In the genomic region with DNA sequence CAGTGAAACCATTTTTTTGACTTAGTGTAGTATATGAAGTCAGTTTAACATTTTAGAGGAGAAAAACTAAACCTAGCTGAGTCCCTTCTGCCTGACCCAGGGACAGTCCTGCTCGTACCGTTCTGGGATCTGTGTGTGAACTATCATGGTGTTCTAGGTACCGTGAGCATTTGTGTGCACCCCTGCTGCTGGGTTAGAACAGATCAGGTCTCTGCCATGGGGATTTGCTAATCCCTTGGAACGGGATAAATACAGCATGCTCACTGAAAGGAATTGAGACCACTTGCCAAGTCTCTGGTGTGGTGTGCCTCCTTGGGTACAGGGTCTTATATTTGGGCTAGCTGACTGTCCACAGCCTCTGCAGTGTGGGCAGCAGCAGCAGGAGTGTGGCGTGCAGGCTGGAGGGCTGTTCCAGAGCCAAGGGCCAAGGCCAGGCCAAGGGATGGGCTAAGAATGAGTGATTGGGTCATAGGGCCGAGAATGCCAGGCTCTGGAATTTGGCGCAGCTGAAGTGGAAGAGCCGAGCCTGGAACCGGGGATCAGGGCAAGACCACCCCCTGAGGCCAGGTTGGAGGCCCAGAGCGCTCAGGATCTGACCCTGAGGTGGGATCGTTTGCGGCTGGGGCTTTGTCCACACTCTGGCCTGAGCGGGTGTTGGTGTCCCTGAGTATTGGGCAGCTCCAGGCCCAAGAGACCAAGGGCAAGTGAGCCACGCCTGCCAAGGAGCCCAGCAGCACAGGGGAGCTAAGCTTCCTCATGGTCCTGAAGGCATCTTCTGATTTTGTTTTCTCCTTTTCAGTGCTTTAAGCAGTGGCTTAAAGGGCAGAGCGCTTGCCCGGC, we compare ENCODE assay signal across 28 cellular contexts.
"Had no signal": no experiment of that assay in that cellular context is flagged by ENCODE, and none has a peak within 500 bp of the region (broad histone marks: within the 10 kb centered on the region; RNA-seq: fewer than 3 reads in every experiment).

No MANE protein-coding gene starts in this region.

- H3K27me3 ChIP-seq: heart right ventricle, neural progenitor cell, ovary, tibial artery had no signal

- H3K9ac ChIP-seq: neural progenitor cell had no signal

- FAIRE-seq: TTC549 had no signal

- H2AFZ ChIP-seq: neural progenitor cell had no signal

- H3K4me1 Mint-ChIP-seq: activated T-helper 17 cell treated with anti-CD3 and anti-CD28 coated beads, Interleukin-2, amount 50 U/mL, for 72 hours; naive B cell had no signal

- H3K4me3 ChIP-seq: heart right ventricle, mucosa of descending colon, neural progenitor cell, ovary, tibial artery had no signal

- ATAC-seq: activated T-helper 17 cell treated with anti-CD3 and anti-CD28 coated beads, Interleukin-2, amount 50 U/mL, for 72 hours; mucosa of descending colon; sciatic nerve had no signal

- DNase-seq: activated CD4-positive, alpha-beta T cell treated with anti-CD3 and anti-CD28 coated beads for 1 hour; activated CD4-positive, alpha-beta T cell treated with anti-CD3 and anti-CD28 coated beads, Interleukin-2, amount 50 U/mL, for 1 hour; activated CD8-positive, alpha-beta memory T cell treated with anti-CD3 and anti-CD28 coated beads for 24 hours; activated CD8-positive, alpha-beta memory T cell treated with anti-CD3 and anti-CD28 coated beads, Interleukin-2, amount 50 U/mL, for 4 hours; activated naive CD4-positive, alpha-beta T cell; activated T-cell treated with anti-CD3 and anti-CD28 coated beads, Interleukin-2, amount 50 U/mL, for 24 hours; amniotic stem cell; cerebellar nuclear complex; cortex of kidney; endodermal cell; heart right ventricle; islet precursor cell; left cardiac atrium; mesendoderm; mucosa of descending colon; naive B cell; ovary; stimulated activated CD4-positive, alpha-beta T cell treated with anti-CD3 and anti-CD28 coated beads, Interleukin-2, amount 100 ng/mL, for 48 hours; stimulated activated CD8-positive, alpha-beta memory T cell treated with anti-CD3 and anti-CD28 coated beads, Interleukin-4, amount 100 ng/mL, for 48 hours; stimulated activated naive CD4-positive, alpha-beta T cell treated with Interleukin-2 at 50 U/mL for 16 hours; T-helper 1 cell; tibial artery; WERI-Rb-1 had no signal

- H3K4me1 ChIP-seq: neural progenitor cell, tibial artery had no signal

- H3K9me3 ChIP-seq: heart right ventricle, mucosa of descending colon, ovary, tibial artery had no signal

- H3K4me3 Mint-ChIP-seq: activated naive CD8-positive, alpha-beta T cell; activated T-cell treated with anti-CD3 and anti-CD28 coated beads, Interleukin-2, amount 50 U/mL, for 24 hours; activated T-helper 17 cell treated with anti-CD3 and anti-CD28 coated beads, Interleukin-2, amount 50 U/mL, for 72 hours; endodermal cell; neural progenitor cell had no signal

- H3K27ac Mint-ChIP-seq: activated naive CD8-positive, alpha-beta T cell; activated T-cell treated with anti-CD3 and anti-CD28 coated beads, Interleukin-2, amount 50 U/mL, for 24 hours; activated T-helper 17 cell treated with anti-CD3 and anti-CD28 coated beads, Interleukin-2, amount 50 U/mL, for 72 hours; endodermal cell had no signal

- H3K9me3 Mint-ChIP-seq: activated T-cell treated with anti-CD3 and anti-CD28 coated beads, Interleukin-2, amount 50 U/mL, for 24 hours; activated T-helper 17 cell treated with anti-CD3 and anti-CD28 coated beads, Interleukin-2, amount 50 U/mL, for 72 hours; endodermal cell; naive B cell; neural progenitor cell had no signal

- H3K27ac ChIP-seq: neural progenitor cell, ovary, tibial artery, WERI-Rb-1 had no signal

- H3K36me3 ChIP-seq: ovary had no signal

- H3K4me2 ChIP-seq: neural progenitor cell had no signal

- H3K27me3 Mint-ChIP-seq: activated naive CD8-positive, alpha-beta T cell; activated T-cell treated with anti-CD3 and anti-CD28 coated beads, Interleukin-2, amount 50 U/mL, for 24 hours; activated T-helper 17 cell treated with anti-CD3 and anti-CD28 coated beads, Interleukin-2, amount 50 U/mL, for 72 hours; naive B cell had no signal
